Comparison of ENCODE assay signal across 28 cellular contexts in the genomic region with DNA sequence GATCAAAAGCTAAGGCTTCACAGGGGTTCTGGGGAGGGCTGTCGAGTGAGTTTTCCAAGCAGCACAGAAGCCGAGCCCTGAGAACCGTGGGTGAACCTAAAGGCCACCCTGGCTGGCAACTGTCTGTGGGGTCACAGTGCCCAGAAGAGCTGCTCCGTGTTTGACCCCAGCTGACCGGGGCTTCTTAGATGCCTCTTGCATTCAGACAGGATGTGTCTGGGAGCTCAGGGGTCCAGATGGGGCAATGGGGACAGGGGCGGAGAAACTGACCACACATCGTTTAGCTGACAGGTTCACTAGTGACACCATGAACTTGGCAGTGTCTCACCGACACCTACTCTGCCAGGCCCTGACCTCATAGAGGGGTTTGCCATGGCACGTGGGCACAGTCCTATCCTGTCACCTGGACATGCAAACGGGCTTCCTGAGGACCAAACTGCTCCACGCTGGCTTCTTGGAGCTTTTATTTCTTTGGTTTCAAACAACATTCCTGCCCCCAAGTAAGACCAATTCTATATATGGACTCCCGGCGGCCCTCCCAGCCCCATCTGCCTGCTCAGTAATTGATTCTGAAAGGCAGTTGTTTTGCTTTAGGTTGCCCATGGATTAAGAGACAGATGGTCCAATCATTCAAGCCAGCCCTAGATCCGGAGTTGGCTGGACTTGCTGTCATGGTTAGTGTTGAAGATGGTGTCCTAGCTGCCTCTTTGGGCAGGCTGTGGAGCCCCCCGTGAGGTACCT. TPM values are rescaled to one million over a fixed set of nuclear protein-coding genes. Genes with fewer than 3 reads are reported as not detected.
"Had no signal": no experiment of that assay in that cellular context is flagged by ENCODE, and none has a peak within 500 bp of the region (broad histone marks: within the 10 kb centered on the region; RNA-seq: fewer than 3 reads in every experiment).

No MANE protein-coding gene starts in this region.

- DNase-seq: activated CD4-positive, alpha-beta memory T cell treated with anti-CD3 and anti-CD28 coated beads, Interleukin-2, amount 10 ng/mL, durations not matched to agents 7 days and 5 days; activated CD4-positive, alpha-beta T cell treated with anti-CD3 and anti-CD28 coated beads, Interleukin-2, amount 10 ng/mL, durations not matched to agents 24 days and 14 days; activated CD4-positive, CD25-positive, alpha-beta regulatory T cell treated with anti-CD3 and anti-CD28 coated beads, Interleukin-2, amount 50 U/mL, for 72 hours; activated CD8-positive, alpha-beta memory T cell treated with anti-CD3 and anti-CD28 coated beads, Interleukin-2, amount 50 U/mL, for 48 hours; activated gamma-delta T cell treated with Interleukin-2 at 50 U/mL for 16 hours; activated naive CD4-positive, alpha-beta T cell treated with anti-CD3 and anti-CD28 coated beads, Interleukin-2, amount 50 U/mL, for 16 hours; activated T-cell treated with anti-CD3 and anti-CD28 coated beads, Interleukin-2, amount 50 U/mL, for 24 hours; amniotic stem cell; central memory CD4-positive, alpha-beta T cell; dermis blood vessel endothelial cell; effector CD4-positive, alpha-beta T cell; foreskin keratinocyte; heart left ventricle; natural killer cell; retina; stimulated activated CD4-positive, alpha-beta T cell treated with anti-CD3 and anti-CD28 coated beads, Interleukin-15, amount 100 ng/mL, for 24 hours; stimulated activated CD4-positive, alpha-beta T cell treated with anti-CD3 and anti-CD28 coated beads, Interleukin-2, amount 100 ng/mL, for 24 hours; stimulated activated naive B cell treated with anti-CD40 and anti-IgM and Interleukin-4, amounts not matched to agents 10 μg/mL and 1 μg/mL and 100 μg/mL, for 72 hours; stomach; T-helper 17 cell; T1000 had no signal

- ATAC-seq: foreskin keratinocyte; heart left ventricle; natural killer cell; sciatic nerve; stimulated activated naive B cell treated with anti-CD40 and anti-IgM and Interleukin-4, amounts not matched to agents 10 μg/mL and 1 μg/mL and 100 μg/mL, for 72 hours; T-helper 17 cell had no signal

- H3K36me3 Mint-ChIP-seq: mesothelial cell of epicardium; natural killer cell; stimulated activated naive B cell treated with anti-CD40 and anti-IgM and Interleukin-4, amounts not matched to agents 10 μg/mL and 1 μg/mL and 100 μg/mL, for 72 hours had no signal

- H3K4me1 ChIP-seq: breast epithelium, foreskin keratinocyte, stomach, tibial artery had no signal

- H3K27ac Mint-ChIP-seq: activated CD4-positive, alpha-beta memory T cell treated with anti-CD3 and anti-CD28 coated beads, Interleukin-2, amount 10 ng/mL, durations not matched to agents 7 days and 5 days; activated CD4-positive, alpha-beta T cell treated with anti-CD3 and anti-CD28 coated beads, Interleukin-2, amount 10 ng/mL, durations not matched to agents 24 days and 14 days; activated T-cell treated with anti-CD3 and anti-CD28 coated beads, Interleukin-2, amount 50 U/mL, for 24 hours; mesothelial cell of epicardium; natural killer cell; stimulated activated naive B cell treated with anti-CD40 and anti-IgM and Interleukin-4, amounts not matched to agents 10 μg/mL and 1 μg/mL and 100 μg/mL, for 72 hours; T-helper 17 cell had no signal

- H3K4me1 Mint-ChIP-seq: activated CD4-positive, alpha-beta memory T cell treated with anti-CD3 and anti-CD28 coated beads, Interleukin-2, amount 10 ng/mL, durations not matched to agents 7 days and 5 days; activated CD4-positive, alpha-beta T cell treated with anti-CD3 and anti-CD28 coated beads, Interleukin-2, amount 10 ng/mL, durations not matched to agents 24 days and 14 days; mesothelial cell of epicardium; natural killer cell; stimulated activated naive B cell treated with anti-CD40 and anti-IgM and Interleukin-4, amounts not matched to agents 10 μg/mL and 1 μg/mL and 100 μg/mL, for 72 hours; T-helper 17 cell had no signal

- H3K9me3 Mint-ChIP-seq: activated CD4-positive, alpha-beta memory T cell treated with anti-CD3 and anti-CD28 coated beads, Interleukin-2, amount 10 ng/mL, durations not matched to agents 7 days and 5 days; activated CD4-positive, alpha-beta T cell treated with anti-CD3 and anti-CD28 coated beads, Interleukin-2, amount 10 ng/mL, durations not matched to agents 24 days and 14 days; activated T-cell treated with anti-CD3 and anti-CD28 coated beads, Interleukin-2, amount 50 U/mL, for 24 hours; mesothelial cell of epicardium; natural killer cell; stimulated activated naive B cell treated with anti-CD40 and anti-IgM and Interleukin-4, amounts not matched to agents 10 μg/mL and 1 μg/mL and 100 μg/mL, for 72 hours had no signal

- H3K27me3 Mint-ChIP-seq: activated CD4-positive, alpha-beta memory T cell treated with anti-CD3 and anti-CD28 coated beads, Interleukin-2, amount 10 ng/mL, durations not matched to agents 7 days and 5 days; activated CD4-positive, alpha-beta T cell treated with anti-CD3 and anti-CD28 coated beads, Interleukin-2, amount 10 ng/mL, durations not matched to agents 24 days and 14 days had no signal

- H3K27ac ChIP-seq: breast epithelium, esophagus muscularis mucosa, foreskin keratinocyte, heart left ventricle, stomach, tibial artery had no signal

- H3K4me3 Mint-ChIP-seq: activated CD4-positive, alpha-beta memory T cell treated with anti-CD3 and anti-CD28 coated beads, Interleukin-2, amount 10 ng/mL, durations not matched to agents 7 days and 5 days; activated CD4-positive, alpha-beta T cell treated with anti-CD3 and anti-CD28 coated beads, Interleukin-2, amount 10 ng/mL, durations not matched to agents 24 days and 14 days; activated T-cell treated with anti-CD3 and anti-CD28 coated beads, Interleukin-2, amount 50 U/mL, for 24 hours; mesothelial cell of epicardium; natural killer cell; stimulated activated naive B cell treated with anti-CD40 and anti-IgM and Interleukin-4, amounts not matched to agents 10 μg/mL and 1 μg/mL and 100 μg/mL, for 72 hours; T-helper 17 cell had no signal

- H3K27me3 ChIP-seq: esophagus muscularis mucosa, foreskin keratinocyte, heart left ventricle, stomach, tibial artery had no signal

- H3K9me3 ChIP-seq: breast epithelium, esophagus muscularis mucosa, heart left ventricle, stomach, tibial artery had no signal

- H3K4me3 ChIP-seq: breast epithelium, esophagus muscularis mucosa, heart left ventricle, smooth muscle cell, stomach, tibial artery had no signal

- H3K36me3 ChIP-seq: breast epithelium, heart left ventricle, stomach had no signal

RNA-seq across cellular contexts. Expression of a gene that starts 22.2 kb away (rescaled TPM):
- total RNA-seq: activated CD4-positive, alpha-beta memory T cell treated with anti-CD3 and anti-CD28 coated beads, Interleukin-2, amount 10 ng/mL, durations not matched to agents 7 days and 5 days; activated CD4-positive, alpha-beta T cell treated with anti-CD3 and anti-CD28 coated beads, Interleukin-2, amount 10 ng/mL, durations not matched to agents 24 days and 14 days; foreskin keratinocyte; osteoblast had no signal
- polyA plus RNA-seq: foreskin keratinocyte had no signal
